Comparison of ENCODE assay signal across 19 cellular contexts in genomic region chr2:25330937-25331336, GRCh38. TPM values are rescaled to one million over a fixed set of nuclear protein-coding genes. Genes with fewer than 3 reads are reported as not detected.
DNase-seq lines count a peak whose midpoint lies in the region; ATAC-seq and TF ChIP-seq lines count a peak whose summit lies in the region.
"Had no signal": no experiment of that assay in that cellular context is flagged by ENCODE, and none has a peak within 500 bp of the region (broad histone marks: within the 10 kb centered on the region; RNA-seq: fewer than 3 reads in every experiment).

No MANE protein-coding gene starts in this region.

- CTCF ChIA-PET in activated CD8-positive, alpha-beta T cell treated with anti-CD3 and anti-CD28 coated beads for 36 hours (lab: Charles Lee), result interaction anchor here (0.8 to 1.9 kb wide), 6 partner anchors 15 to 236 kb away, joined by 3 to 7 read pairs (median 5); no protein-coding TSS in a partner anchor
- CTCF ChIA-PET in activated CD8-positive, alpha-beta T cell treated with anti-CD3 and anti-CD28 coated beads, Interleukin-2, amount 10 ng/mL, durations not matched to agents 7 days and 5 days (lab: Charles Lee), result interaction anchor here (1.1 to 1.7 kb wide), 2 partner anchors 21 to 31 kb away, joined by 4 to 5 read pairs; no protein-coding TSS in a partner anchor

- H3K4me1 ChIP-seq in hepatocyte (ENCODE audit: insufficient read depth), result peaks cover under 1% of the 10 kb centered on the region

- peaks cover 14% of the 10 kb centered on the region for H3K9me3 Mint-ChIP-seq in activated CD8-positive, alpha-beta T cell treated with anti-CD3 and anti-CD28 coated beads for 36 hours
- H3K9me3 Mint-ChIP-seq in activated CD8-positive, alpha-beta T cell treated with anti-CD3 and anti-CD28 coated beads, Interleukin-2, amount 10 ng/mL, durations not matched to agents 7 days and 5 days (ENCODE audit: insufficient read depth), result peaks cover 14% of the 10 kb centered on the region
- peaks cover 14 to 19% (median 15%) of the 10 kb centered on the region in 5 experiments for H3K9me3 Mint-ChIP-seq in brain
- peaks cover 0 to 16% (median 5%) of the 10 kb centered on the region in 9 donors for H3K9me3 Mint-ChIP-seq in naive thymus-derived CD8-positive, alpha-beta T cell

- no peaks in the 10 kb centered on the region for H3K9me3 ChIP-seq in hepatocyte (ENCODE audit: low read depth)
- H3K9me3 ChIP-seq: BE2C had no signal

- H3K4me3 ChIP-seq in H7 (ENCODE audit: insufficient read depth, low read depth, low read length), result no peak overlapping the region
- H3K4me3 ChIP-seq in hepatocyte, result no peak overlapping the region

- intact Hi-C loops in activated CD8-positive, alpha-beta T cell treated with anti-CD3 and anti-CD28 coated beads for 36 hours (cut with micrococcal nuclease), result no loop called here

- peaks cover 34% of the 10 kb centered on the region for H3K36me3 Mint-ChIP-seq in activated CD8-positive, alpha-beta T cell treated with anti-CD3 and anti-CD28 coated beads for 36 hours (ENCODE audit: low read depth)
- peaks cover 27% of the 10 kb centered on the region for H3K36me3 Mint-ChIP-seq in activated CD8-positive, alpha-beta T cell treated with anti-CD3 and anti-CD28 coated beads, Interleukin-2, amount 10 ng/mL, durations not matched to agents 7 days and 5 days (ENCODE audit: low read depth)
- H3K36me3 Mint-ChIP-seq in brain, result peaks cover 31% of the 10 kb centered on the region
- H3K36me3 Mint-ChIP-seq in naive thymus-derived CD8-positive, alpha-beta T cell, result peaks cover 14 to 34% (median 20%) of the 10 kb centered on the region in 3 donors

- peaks cover 67% of the 10 kb centered on the region for H3K4me1 Mint-ChIP-seq in activated CD8-positive, alpha-beta T cell treated with anti-CD3 and anti-CD28 coated beads for 36 hours (ENCODE audit: low read depth)
- peaks cover 43% of the 10 kb centered on the region for H3K4me1 Mint-ChIP-seq in activated CD8-positive, alpha-beta T cell treated with anti-CD3 and anti-CD28 coated beads, Interleukin-2, amount 10 ng/mL, durations not matched to agents 7 days and 5 days (ENCODE audit: low read depth)
- H3K4me1 Mint-ChIP-seq in brain, result peaks cover 67% of the 10 kb centered on the region
- peaks cover 50 to 80% (median 73%) of the 10 kb centered on the region in 4 donors for H3K4me1 Mint-ChIP-seq in naive thymus-derived CD8-positive, alpha-beta T cell

- H3K4me2 ChIP-seq in hepatocyte, result no peak overlapping the region

- H3K4me3 Mint-ChIP-seq in activated CD8-positive, alpha-beta T cell treated with anti-CD3 and anti-CD28 coated beads for 36 hours, result no peak overlapping the region
- no peak overlapping the region for H3K4me3 Mint-ChIP-seq in activated CD8-positive, alpha-beta T cell treated with anti-CD3 and anti-CD28 coated beads, Interleukin-2, amount 10 ng/mL, durations not matched to agents 7 days and 5 days
- H3K4me3 Mint-ChIP-seq in brain, result no peak overlapping the region
- peak overlapping the region in 3 of 10 donors; percentile 2 to 39 (median 16) for H3K4me3 Mint-ChIP-seq in naive thymus-derived CD8-positive, alpha-beta T cell
- H3K4me3 Mint-ChIP-seq: CD8-positive, alpha-beta T cell; HFFc6 had no signal

- no peak for ATAC-seq in activated CD8-positive, alpha-beta T cell treated with anti-CD3 and anti-CD28 coated beads for 36 hours
- no peak for ATAC-seq in activated CD8-positive, alpha-beta T cell treated with anti-CD3 and anti-CD28 coated beads, Interleukin-2, amount 10 ng/mL, durations not matched to agents 7 days and 5 days
- ATAC-seq in naive thymus-derived CD8-positive, alpha-beta T cell, result no peak
- no peak for ATAC-seq in GM21529 (IDR thresholded peaks at IDR 0.05; ENCODE audit: unreplicated experiment)
- ATAC-seq: CD8-positive, alpha-beta T cell had no signal

- H3K27ac Mint-ChIP-seq in activated CD8-positive, alpha-beta T cell treated with anti-CD3 and anti-CD28 coated beads for 36 hours, result peak overlapping the region; percentile 80
- H3K27ac Mint-ChIP-seq in activated CD8-positive, alpha-beta T cell treated with anti-CD3 and anti-CD28 coated beads, Interleukin-2, amount 10 ng/mL, durations not matched to agents 7 days and 5 days, result no peak overlapping the region
- peak overlapping the region in 3 of 5 experiments; percentile 31 to 74 (median 49) for H3K27ac Mint-ChIP-seq in brain
- H3K27ac Mint-ChIP-seq in naive thymus-derived CD8-positive, alpha-beta T cell, result peak overlapping the region; percentile 13 to 94 (median 61)
- H3K27ac Mint-ChIP-seq: HFFc6 had no signal

- no peaks in the 10 kb centered on the region for H3K27me3 ChIP-seq in H7 (ENCODE audit: control insufficient read depth, insufficient read depth, low read length)
- H3K27me3 ChIP-seq in hepatocyte, result no peaks in the 10 kb centered on the region
- H3K27me3 ChIP-seq: BE2C had no signal

- peaks cover 75% of the 10 kb centered on the region for H4K20me1 ChIP-seq in hepatocyte (ENCODE audit: insufficient read depth, poor library complexity, severe bottlenecking)

- DNase-seq in activated CD8-positive, alpha-beta T cell treated with anti-CD3 and anti-CD28 coated beads for 36 hours, result no peak
- no peak for DNase-seq in activated CD8-positive, alpha-beta T cell treated with anti-CD3 and anti-CD28 coated beads, Interleukin-2, amount 10 ng/mL, durations not matched to agents 7 days and 5 days
- peak; percentile 16 for DNase-seq in H7
- DNase-seq in naive thymus-derived CD8-positive, alpha-beta T cell, result no peak
- DNase-seq in hepatocyte (ENCODE audit: low spot score), result no peak
- no peak for DNase-seq in D341Med (ENCODE audit: low spot score)
- DNase-seq: 8988T; CD8-positive, alpha-beta T cell; DMS79 treated with DMSO at 0.1 percent for 48 hours; GOT3; HFFc6; KG1; NCI-H1436; NCI-H2029 treated with DMSO at 0.1 percent for 48 hours; NCI-H510A treated with DMSO at 0.1 percent for 48 hours; NCI-H82 had no signal

- H3K79me2 ChIP-seq in hepatocyte, result peaks cover 100% of the 10 kb centered on the region

- no peak overlapping the region for H3K27ac ChIP-seq in hepatocyte

- no peak for TF ChIP-seq CTCF in activated CD8-positive, alpha-beta T cell treated with anti-CD3 and anti-CD28 coated beads for 36 hours (IDR thresholded peaks at IDR 0.05)
- TF ChIP-seq CTCF in brain (conservative IDR thresholded peaks at IDR 0.05), result no peak
- TF ChIP-seq CTCF in hepatocyte (IDR thresholded peaks at IDR 0.05; ENCODE audit: poor library complexity), result no peak

- H3K36me3 ChIP-seq in H7 (replicated peaks; ENCODE audit: control insufficient read depth, insufficient read depth, low read length), result no peaks in the 10 kb centered on the region; the same call in none of the 2 replicates
- no peaks in the 10 kb centered on the region for H3K36me3 ChIP-seq in hepatocyte (replicated peaks; ENCODE audit: insufficient read depth, low read depth)

- POLR2A ChIA-PET in activated CD8-positive, alpha-beta T cell treated with anti-CD3 and anti-CD28 coated beads for 36 hours (lab: Charles Lee), result interaction anchor here (0.8 to 1.8 kb wide), 6 partner anchors 8 to 54 kb away, joined by 3 to 11 read pairs (median 4); no protein-coding TSS in a partner anchor
- POLR2A ChIA-PET in activated CD8-positive, alpha-beta T cell treated with anti-CD3 and anti-CD28 coated beads, Interleukin-2, amount 10 ng/mL, durations not matched to agents 7 days and 5 days (lab: Charles Lee), result interaction anchor here (1.0 kb wide), 1 partner anchor 16 kb away, joined by 5 read pairs; no protein-coding TSS in a partner anchor
- POLR2A ChIA-PET in naive thymus-derived CD8-positive, alpha-beta T cell (lab: Charles Lee), result interaction anchor here (1.4 to 1.5 kb wide), 2 partner anchors 9 to 54 kb away, joined by 4 to 5 read pairs; no protein-coding TSS in a partner anchor

- 96% methylated on average over 4 of the region's 4 CpGs for WGBS in hepatocyte (ENCODE audit: low lambda C conversion rate, missing lambda C conversion rate)

- H2AFZ ChIP-seq in hepatocyte, result no peak overlapping the region

- no peaks in the 10 kb centered on the region for H3K9me2 ChIP-seq in hepatocyte (replicated peaks; ENCODE audit: insufficient read depth)

- no peaks in the 10 kb centered on the region for H3K27me3 Mint-ChIP-seq in activated CD8-positive, alpha-beta T cell treated with anti-CD3 and anti-CD28 coated beads for 36 hours
- H3K27me3 Mint-ChIP-seq in activated CD8-positive, alpha-beta T cell treated with anti-CD3 and anti-CD28 coated beads, Interleukin-2, amount 10 ng/mL, durations not matched to agents 7 days and 5 days (ENCODE audit: low read depth), result no peaks in the 10 kb centered on the region
- no peaks in the 10 kb centered on the region for H3K27me3 Mint-ChIP-seq in brain
- no peaks in the 10 kb centered on the region for H3K27me3 Mint-ChIP-seq in naive thymus-derived CD8-positive, alpha-beta T cell

RNA-seq across cellular contexts. Expression of gene DNMT3A, which starts 10.8 kb away (rescaled TPM):
- total RNA-seq in activated CD8-positive, alpha-beta T cell treated with anti-CD3 and anti-CD28 coated beads for 36 hours, result 10 to 100 TPM; 84.8 to 97.8 TPM
- 10 to 100 TPM; 76.4 to 79.8 TPM for total RNA-seq in activated CD8-positive, alpha-beta T cell treated with anti-CD3 and anti-CD28 coated beads, Interleukin-2, amount 10 ng/mL, durations not matched to agents 7 days and 5 days
- 48.6 and 63.1 TPM in 2 replicates for total RNA-seq in H7 (2014; rRNA removed; shearing (Covaris generic))
- polyA plus RNA-seq in brain (ENCODE audit: insufficient read depth, low read depth, low replicate concordance), result 27.7 TPM
- 100 to 1,000 TPM; 121 to 122 TPM for total RNA-seq in naive thymus-derived CD8-positive, alpha-beta T cell
- polyA plus RNA-seq in naive thymus-derived CD8-positive, alpha-beta T cell, result 10 to 100 TPM; 17.9 to 31.2 (median 27.2) TPM
- total RNA-seq in hepatocyte, result 43.8 and 49.5 TPM in 2 replicates
- 27.9 and 28.3 TPM in 2 replicates for polyA plus RNA-seq in hepatocyte
